ENCODE assay signal across 1 cellular context in genomic region chr4:15478724-15479088, GRCh38.
TF ChIP-seq lines count a peak whose summit lies in the region.

No MANE protein-coding gene starts in this region.

TF ChIP-seq in K562, 482 proteins besides CTCF, POLR2A, EP300 and RAD21:
- TF ChIP-seq COPS2 (conservative IDR thresholded peaks at IDR 0.05) (no peak), HNRNPK (IDR thresholded peaks at IDR 0.05; ENCODE audit: low read depth, low read length, poor library complexity, severe bottlenecking) (no peak), PRMT5 (CRISPR knock-in tag; IDR thresholded peaks at IDR 0.05) (no peak), KDM2B (CRISPR knock-in tag; IDR thresholded peaks at IDR 0.05) (no peak), TARDBP (IDR thresholded peaks at IDR 0.05) (no peak), HIVEP1 (CRISPR knock-in tag; IDR thresholded peaks at IDR 0.05) (no peak), ZBED1 (IDR thresholded peaks at IDR 0.05) (no peak), CUX1 (CRISPR knock-in tag; IDR thresholded peaks at IDR 0.05) (no peak), SMARCB1 (IDR thresholded peaks at IDR 0.05; ENCODE audit: insufficient read length, low read depth) (no peak), LEF1 (IDR thresholded peaks at IDR 0.05) (no peak), PML (IDR thresholded peaks at IDR 0.05; ENCODE audit: low read length) (no peak), ZNF407 (IDR thresholded peaks at IDR 0.05; ENCODE audit: low read depth) (no peak), HDAC2 (IDR thresholded peaks at IDR 0.05) (no peak), ZNF41 (CRISPR knock-in tag; conservative IDR thresholded peaks at IDR 0.05) (no peak), CBX3 (IDR thresholded peaks at IDR 0.05; ENCODE audit: borderline replicate concordance in 1 of 2, low read length in 2 of 2) (no peak), TCF7L2 (IDR thresholded peaks at IDR 0.05; ENCODE audit: low read depth, low read length) (no peak), IRF1 (CRISPR knock-in tag; IDR thresholded peaks at IDR 0.05; ENCODE audit: borderline replicate concordance) (no peak), BDP1 (IDR thresholded peaks at IDR 0.05; ENCODE audit: insufficient read depth, insufficient read length) (no peak)
